Comparison of ENCODE assay signal across 19 cellular contexts in genomic region chr3:32991781-32992180, GRCh38. TPM values are rescaled to one million over a fixed set of nuclear protein-coding genes. Genes with fewer than 3 reads are reported as not detected.
"Had no signal": no experiment of that assay in that cellular context is flagged by ENCODE, and none has a peak within 500 bp of the region (broad histone marks: within the 10 kb centered on the region; RNA-seq: fewer than 3 reads in every experiment).

No MANE protein-coding gene starts in this region.

- H3K27ac ChIP-seq: colonic mucosa, esophagus squamous epithelium, transverse colon had no signal

- H3K9me3 ChIP-seq: colonic mucosa, esophagus squamous epithelium, mucosa of descending colon, transverse colon had no signal

- DNase-seq: activated CD8-positive, alpha-beta memory T cell treated with anti-CD3 and anti-CD28 coated beads, Interleukin-2, amount 10 ng/mL, durations not matched to agents 7 days and 5 days; activated naive CD4-positive, alpha-beta T cell treated with anti-CD3 and anti-CD28 coated beads for 36 hours; amniotic stem cell; central memory CD4-positive, alpha-beta T cell; colonic mucosa; effector CD4-positive, alpha-beta T cell; esophagus squamous epithelium; foreskin fibroblast; kidney glomerular epithelial cell; left ventricle myocardium superior; mucosa of descending colon; naive thymus-derived CD8-positive, alpha-beta T cell; SHP77; stimulated activated CD4-positive, alpha-beta T cell treated with anti-CD3 and anti-CD28 coated beads, Interleukin-12 subunit alpha, Interleukin-12 subunit beta, amount 100 ng/mL, for 4 hours; T-helper 1 cell; transverse colon had no signal

- H3K27ac Mint-ChIP-seq: memory B cell; naive thymus-derived CD8-positive, alpha-beta T cell had no signal

- H3K27me3 ChIP-seq: colonic mucosa, esophagus squamous epithelium, transverse colon had no signal

- H3K4me1 ChIP-seq: colonic mucosa, transverse colon had no signal

- H3K36me3 ChIP-seq: colonic mucosa, transverse colon had no signal

- ATAC-seq: left ventricle myocardium superior; mucosa of descending colon; naive thymus-derived CD8-positive, alpha-beta T cell; SK-N-SH treated with all-trans-retinoic acid at 6 μM for 48 hours had no signal

- H3K9me3 Mint-ChIP-seq: memory B cell; naive thymus-derived CD8-positive, alpha-beta T cell had no signal

- H3K4me3 ChIP-seq: colonic mucosa, esophagus squamous epithelium, mucosa of descending colon, transverse colon had no signal

- H3K27me3 Mint-ChIP-seq: activated CD8-positive, alpha-beta memory T cell treated with anti-CD3 and anti-CD28 coated beads, Interleukin-2, amount 10 ng/mL, durations not matched to agents 7 days and 5 days; memory B cell had no signal

- H3K4me3 Mint-ChIP-seq: activated CD8-positive, alpha-beta memory T cell treated with anti-CD3 and anti-CD28 coated beads, Interleukin-2, amount 10 ng/mL, durations not matched to agents 7 days and 5 days; memory B cell; naive thymus-derived CD8-positive, alpha-beta T cell had no signal

RNA-seq across cellular contexts. Expression of gene CCR4, which starts 40.3 kb away (rescaled TPM):
- total RNA-seq: left ventricle myocardium superior, renal cortical epithelial cell had no signal
